In the genomic region with DNA sequence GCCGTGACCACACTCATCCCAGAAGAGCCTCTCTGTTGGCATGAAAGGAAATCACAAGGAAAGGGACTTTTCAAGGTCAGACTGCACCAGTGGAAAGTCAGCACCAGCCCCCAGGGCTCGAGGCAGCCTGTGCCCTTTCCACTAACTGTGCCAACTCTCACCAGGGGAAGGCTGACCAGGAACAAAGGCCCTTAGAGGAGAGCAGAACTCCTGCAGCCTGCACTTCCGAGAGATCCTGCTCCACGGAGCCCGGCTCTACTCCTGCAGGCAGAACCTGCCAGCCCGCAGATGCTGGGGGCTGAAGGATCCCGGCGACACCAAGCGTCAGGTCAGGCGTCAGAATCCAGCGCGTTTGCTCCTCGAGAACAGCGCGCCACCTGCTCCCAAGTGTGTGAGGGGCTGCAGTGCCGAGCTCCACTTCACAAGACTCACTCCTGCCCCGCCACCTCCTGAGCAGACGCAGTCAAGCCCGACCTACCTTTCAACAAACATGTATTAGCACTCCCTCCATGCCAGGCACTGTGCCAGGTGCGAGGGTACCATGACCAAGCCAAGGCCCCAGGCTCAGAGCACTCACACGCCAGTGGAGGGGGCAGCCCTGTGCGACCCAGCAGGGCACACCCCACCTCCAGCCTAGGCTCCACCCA, we compare ENCODE assay signal across 9 cellular contexts. TPM values are rescaled to one million over a fixed set of nuclear protein-coding genes. Genes with fewer than 3 reads are reported as not detected.
DNase-seq lines count a peak whose midpoint lies in the region; ATAC-seq and TF ChIP-seq lines count a peak whose summit lies in the region.
"Had no signal": no experiment of that assay in that cellular context is flagged by ENCODE, and none has a peak within 500 bp of the region (broad histone marks: within the 10 kb centered on the region; RNA-seq: fewer than 3 reads in every experiment).

No MANE protein-coding gene starts in this region.

- no peak overlapping the region for H3K27ac ChIP-seq in effector memory CD4-positive, alpha-beta T cell (ENCODE audit: insufficient read depth, low read length, poor library complexity, severe bottlenecking)

- no peak for DNase-seq in GM13977 (ENCODE audit: low spot score)
- DNase-seq in NCI-H2196 (lab: John Stamatoyannopoulos, UW; ENCODE audit: unreplicated experiment), result peak; percentile 65
- DNase-seq in ecto neural progenitor cell (ENCODE audit: low spot score), result peak; percentile 65
- no peak for DNase-seq in natural killer cell
- no peak for DNase-seq in effector memory CD4-positive, alpha-beta T cell
- no peak for DNase-seq in GM10248 (ENCODE audit: extremely low spot score)
- DNase-seq in KG1 (lab: John Stamatoyannopoulos, UW), result no peak

- no peaks in the 10 kb centered on the region for H3K9me3 Mint-ChIP-seq in natural killer cell

- CTCF ChIA-PET in GM10248 (lab: Yijun Ruan, JAX), result interaction anchor here (0.8 to 2.1 kb wide), 23 partner anchors 8 to 593 kb away, joined by 3 to 9 read pairs (median 5); partner anchors contain the start of gene HELT

- POLR2A ChIA-PET in GM10248 (lab: Yijun Ruan, JAX), result no interaction called here

- H3K27me3 Mint-ChIP-seq in natural killer cell (ENCODE audit: low read depth in 2 of 2), result peaks cover 26 to 47% of the 10 kb centered on the region in 2 donors

- TF ChIP-seq CTCF in GM13977 (IDR thresholded peaks at IDR 0.05; ENCODE audit: extremely low read depth, insufficient read depth, missing control alignments) (peak; percentile 11), natural killer cell (IDR thresholded peaks at IDR 0.05) (no peak), GM10248 (IDR thresholded peaks at IDR 0.05; ENCODE audit: control extremely low read depth, extremely low read depth, low read depth, missing control alignments) (no peak)

- no peak overlapping the region for H3K27ac Mint-ChIP-seq in natural killer cell

- peak overlapping the region; percentile 74 for H3K4me3 Mint-ChIP-seq in natural killer cell

- intact Hi-C loops in natural killer cell (cut with micrococcal nuclease), result no loop called here

- H3K4me3 ChIP-seq in effector memory CD4-positive, alpha-beta T cell (ENCODE audit: insufficient read depth, low read depth, low read length, poor library complexity, severe bottlenecking), result no peak overlapping the region

- H3K36me3 Mint-ChIP-seq in natural killer cell, result no peaks in the 10 kb centered on the region

- in situ Hi-C loops in GM13977 (cut with MboI; ENCODE audit: low pct_unique_long_range_greater_than_20kb, low sequenced_read_pairs, unreplicated experiment), result loop anchor here (5.0 kb wide), 1 partner anchor 247 kb away; no protein-coding TSS in a partner anchor

- no peaks in the 10 kb centered on the region for H3K27me3 ChIP-seq in effector memory CD4-positive, alpha-beta T cell (replicated peaks; ENCODE audit: control insufficient read depth, insufficient read depth, low read length, poor library complexity, severe bottlenecking)

- H3K36me3 ChIP-seq in effector memory CD4-positive, alpha-beta T cell (ENCODE audit: control insufficient read depth, insufficient read depth, low read length), result no peaks in the 10 kb centered on the region

- peaks cover 8% of the 10 kb centered on the region in 2 donors for H3K4me1 Mint-ChIP-seq in natural killer cell

- ATAC-seq in HG02571 (IDR thresholded peaks at IDR 0.05; ENCODE audit: unreplicated experiment) (peak; percentile 27), natural killer cell (peak; percentile 34 to 54 (median 42))

- no peaks in the 10 kb centered on the region for H3K4me1 ChIP-seq in effector memory CD4-positive, alpha-beta T cell (ENCODE audit: control insufficient read depth, insufficient read depth, low read length, poor library complexity, severe bottlenecking)

- no peaks in the 10 kb centered on the region for H3K9me3 ChIP-seq in effector memory CD4-positive, alpha-beta T cell (ENCODE audit: control insufficient read depth, low read length)

RNA-seq across cellular contexts. Expression of gene HELT, which starts 13.6 kb away (rescaled TPM):
- not detected for total RNA-seq in natural killer cell
- total RNA-seq: HT1080 had no signal

Comparison
In these comparisons a context has a peak if more than half of its experiments do, and no peak if none do; other contexts are left out.
1. DNase-seq: peak in NCI-H2196 (single experiment) and ecto neural progenitor cell (single experiment); none in GM13977 (single experiment), natural killer cell (single experiment), effector memory CD4-positive, alpha-beta T cell (0 of 3), GM10248 (single experiment) and KG1 (single experiment).